Comparison of ENCODE assay signal across 19 cellular contexts in genomic region chr11:10436224-10436623, GRCh38. TPM values are rescaled to one million over a fixed set of nuclear protein-coding genes. Genes with fewer than 3 reads are reported as not detected.
DNase-seq lines count a peak whose midpoint lies in the region; FAIRE-seq and TF ChIP-seq lines count a peak whose summit lies in the region.
"Had no signal": no experiment of that assay in that cellular context is flagged by ENCODE, and none has a peak within 500 bp of the region (broad histone marks: within the 10 kb centered on the region; RNA-seq: fewer than 3 reads in every experiment).

No MANE protein-coding gene starts in this region.

- intact Hi-C loops in dendritic cell treated with granulocyte-macrophage colony-stimulating factor and Interleukin-4, amounts not matched to agents 40 ng/mL and 50 ng/mL, for 4 days (cut with micrococcal nuclease) = loop anchor here (1.0 kb wide), 1 partner anchor 22 kb away; no protein-coding TSS in a partner anchor
- intact Hi-C loops in activated T-helper 2 cell treated with anti-CD3 and anti-CD28 coated beads, Interferon-gamma antibody, Interleukin-2, Interleukin-4, amounts not matched to agents 10 μg/mL and 5 μg/mL and 100 μg/mL, durations not matched to agents 14 hours and 24 hours and 36 hours (cut with micrococcal nuclease) = no loop called here

- H3K27me3 Mint-ChIP-seq in dendritic cell treated with granulocyte-macrophage colony-stimulating factor and Interleukin-4, amounts not matched to agents 40 ng/mL and 50 ng/mL, for 4 days = no peaks in the 10 kb centered on the region
- peaks cover 17% of the 10 kb centered on the region for H3K27me3 Mint-ChIP-seq in activated T-helper 2 cell treated with anti-CD3 and anti-CD28 coated beads, Interferon-gamma antibody, Interleukin-2, Interleukin-4, amounts not matched to agents 10 μg/mL and 5 μg/mL and 100 μg/mL, durations not matched to agents 14 hours and 24 hours and 36 hours (ENCODE audit: low read depth)
- H3K27me3 Mint-ChIP-seq: IgD-negative memory B cell had no signal

- H3K4me1 Mint-ChIP-seq in dendritic cell treated with granulocyte-macrophage colony-stimulating factor and Interleukin-4, amounts not matched to agents 40 ng/mL and 50 ng/mL, for 4 days (ENCODE audit: low read depth) = peaks cover 24% of the 10 kb centered on the region
- H3K4me1 Mint-ChIP-seq in activated T-helper 2 cell treated with anti-CD3 and anti-CD28 coated beads, Interferon-gamma antibody, Interleukin-2, Interleukin-4, amounts not matched to agents 10 μg/mL and 5 μg/mL and 100 μg/mL, durations not matched to agents 14 hours and 24 hours and 36 hours (ENCODE audit: low read depth) = peaks cover 22% of the 10 kb centered on the region

- FAIRE-seq in H54 (lab: Jason Lieb, UNC) = no peak
- FAIRE-seq: endothelial cell of umbilical vein had no signal

- no peak for TF ChIP-seq POLR2A in H54 (IDR thresholded peaks at IDR 0.05; ENCODE audit: low read depth, low read length)

- H3K36me3 Mint-ChIP-seq in dendritic cell treated with granulocyte-macrophage colony-stimulating factor and Interleukin-4, amounts not matched to agents 40 ng/mL and 50 ng/mL, for 4 days (ENCODE audit: low read depth) = no peaks in the 10 kb centered on the region
- H3K36me3 Mint-ChIP-seq in activated T-helper 2 cell treated with anti-CD3 and anti-CD28 coated beads, Interferon-gamma antibody, Interleukin-2, Interleukin-4, amounts not matched to agents 10 μg/mL and 5 μg/mL and 100 μg/mL, durations not matched to agents 14 hours and 24 hours and 36 hours (ENCODE audit: low read depth) = no peaks in the 10 kb centered on the region

- DNase-seq in KG1 (lab: John Stamatoyannopoulos, UW) (peak; percentile 72), OCI-M1 (lab: John Stamatoyannopoulos, UW) (peak; percentile 50), RKO (ENCODE audit: low spot score) (no peak), H54 (ENCODE audit: insufficient read length, low spot score) (no peak), NCI-H2171 (lab: John Stamatoyannopoulos, UW) (no peak)
- DNase-seq in activated T-helper 2 cell treated with anti-CD3 and anti-CD28 coated beads, Interferon-gamma antibody, Interleukin-2, Interleukin-4, amounts not matched to agents 10 μg/mL and 5 μg/mL and 100 μg/mL, durations not matched to agents 14 hours and 24 hours and 36 hours (ENCODE audit: low spot score) = no peak
- DNase-seq: activated gamma-delta T cell treated with Interleukin-2 at 50 U/mL for 16 hours; amniotic stem cell; DND-41; NCI-H1048; NCI-H187 treated with DMSO at 0.1 percent for 48 hours; psoas muscle; stimulated activated CD4-positive, alpha-beta T cell treated with anti-CD3 and anti-CD28 coated beads, Interleukin-2, amount 100 ng/mL, for 48 hours; stimulated activated naive CD8-positive, alpha-beta T cell treated with anti-CD3 and anti-CD28 coated beads, Interleukin-15, Interleukin-2, amounts not matched to agents 100 U/mL and 50 U/mL, for 24 hours; T-helper 1 cell; tibial artery had no signal

- peak overlapping the region; percentile 88 for H3K27ac Mint-ChIP-seq in dendritic cell treated with granulocyte-macrophage colony-stimulating factor and Interleukin-4, amounts not matched to agents 40 ng/mL and 50 ng/mL, for 4 days
- H3K27ac Mint-ChIP-seq in activated T-helper 2 cell treated with anti-CD3 and anti-CD28 coated beads, Interferon-gamma antibody, Interleukin-2, Interleukin-4, amounts not matched to agents 10 μg/mL and 5 μg/mL and 100 μg/mL, durations not matched to agents 14 hours and 24 hours and 36 hours = no peak overlapping the region

- H3K9me3 Mint-ChIP-seq in dendritic cell treated with granulocyte-macrophage colony-stimulating factor and Interleukin-4, amounts not matched to agents 40 ng/mL and 50 ng/mL, for 4 days = no peaks in the 10 kb centered on the region
- peaks cover 5% of the 10 kb centered on the region for H3K9me3 Mint-ChIP-seq in activated T-helper 2 cell treated with anti-CD3 and anti-CD28 coated beads, Interferon-gamma antibody, Interleukin-2, Interleukin-4, amounts not matched to agents 10 μg/mL and 5 μg/mL and 100 μg/mL, durations not matched to agents 14 hours and 24 hours and 36 hours

- H3K4me3 Mint-ChIP-seq in dendritic cell treated with granulocyte-macrophage colony-stimulating factor and Interleukin-4, amounts not matched to agents 40 ng/mL and 50 ng/mL, for 4 days = no peak overlapping the region
- H3K4me3 Mint-ChIP-seq in activated T-helper 2 cell treated with anti-CD3 and anti-CD28 coated beads, Interferon-gamma antibody, Interleukin-2, Interleukin-4, amounts not matched to agents 10 μg/mL and 5 μg/mL and 100 μg/mL, durations not matched to agents 14 hours and 24 hours and 36 hours (ENCODE audit: low read depth) = no peak overlapping the region
- H3K4me3 Mint-ChIP-seq: IgD-negative memory B cell had no signal

RNA-seq across cellular contexts. Expression of gene AMPD3, which starts 18.8 kb away (rescaled TPM):
- 24.8 and 26.1 TPM in 2 replicates for total RNA-seq in activated T-helper 2 cell treated with anti-CD3 and anti-CD28 coated beads, Interferon-gamma antibody, Interleukin-2, Interleukin-4, amounts not matched to agents 10 μg/mL and 5 μg/mL and 100 μg/mL, durations not matched to agents 14 hours and 24 hours and 36 hours

Comparison
In these comparisons a context has a peak if more than half of its experiments do, and no peak if none do; other contexts are left out.
1. DNase-seq: peak in KG1 (single experiment) and OCI-M1 (single experiment); none in RKO (single experiment), H54 (single experiment), NCI-H2171 (single experiment) and activated T-helper 2 cell treated with anti-CD3 and anti-CD28 coated beads, Interferon-gamma antibody, Interleukin-2, Interleukin-4, amounts not matched to agents 10 μg/mL and 5 μg/mL and 100 μg/mL, durations not matched to agents 14 hours and 24 hours and 36 hours (single experiment).